ENCODE assay signal across 1 cellular context in the genomic region with DNA sequence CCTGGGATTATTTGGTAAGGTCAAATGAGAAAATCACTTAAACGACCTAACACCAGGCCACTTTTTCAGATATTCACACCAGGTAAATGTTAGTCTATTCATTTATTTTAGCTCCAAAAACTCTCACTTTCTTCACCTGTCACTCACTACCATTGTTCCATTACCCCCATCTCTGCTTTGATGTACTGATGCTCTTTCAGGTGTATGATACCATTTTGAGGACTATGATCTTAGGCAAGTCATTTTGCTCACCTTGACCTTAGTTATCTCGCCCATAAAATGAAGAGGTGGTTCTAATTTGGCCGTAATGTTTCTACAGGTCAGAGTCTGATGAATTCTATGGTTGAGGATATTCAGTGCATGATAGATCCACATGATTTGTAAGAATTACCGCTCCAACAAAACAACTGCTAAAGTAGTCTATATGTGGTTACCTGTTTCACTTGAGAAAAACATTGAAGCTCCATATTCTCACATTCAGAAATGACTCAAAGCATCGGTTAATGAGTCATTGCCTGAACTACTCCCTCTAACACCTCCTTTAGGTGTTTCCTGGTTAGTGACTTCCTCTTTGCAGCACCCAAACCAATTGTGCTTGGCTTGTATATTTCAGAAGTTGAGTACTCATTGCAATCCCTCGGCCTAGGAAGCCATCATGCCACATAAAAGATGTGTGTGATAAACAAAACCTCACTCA.
TF ChIP-seq lines count a peak whose summit lies in the region.

No MANE protein-coding gene starts in this region.

TF ChIP-seq in K562, 482 proteins besides CTCF, POLR2A, EP300 and RAD21 (continued from another document):
- TF ChIP-seq, protein P1, sequence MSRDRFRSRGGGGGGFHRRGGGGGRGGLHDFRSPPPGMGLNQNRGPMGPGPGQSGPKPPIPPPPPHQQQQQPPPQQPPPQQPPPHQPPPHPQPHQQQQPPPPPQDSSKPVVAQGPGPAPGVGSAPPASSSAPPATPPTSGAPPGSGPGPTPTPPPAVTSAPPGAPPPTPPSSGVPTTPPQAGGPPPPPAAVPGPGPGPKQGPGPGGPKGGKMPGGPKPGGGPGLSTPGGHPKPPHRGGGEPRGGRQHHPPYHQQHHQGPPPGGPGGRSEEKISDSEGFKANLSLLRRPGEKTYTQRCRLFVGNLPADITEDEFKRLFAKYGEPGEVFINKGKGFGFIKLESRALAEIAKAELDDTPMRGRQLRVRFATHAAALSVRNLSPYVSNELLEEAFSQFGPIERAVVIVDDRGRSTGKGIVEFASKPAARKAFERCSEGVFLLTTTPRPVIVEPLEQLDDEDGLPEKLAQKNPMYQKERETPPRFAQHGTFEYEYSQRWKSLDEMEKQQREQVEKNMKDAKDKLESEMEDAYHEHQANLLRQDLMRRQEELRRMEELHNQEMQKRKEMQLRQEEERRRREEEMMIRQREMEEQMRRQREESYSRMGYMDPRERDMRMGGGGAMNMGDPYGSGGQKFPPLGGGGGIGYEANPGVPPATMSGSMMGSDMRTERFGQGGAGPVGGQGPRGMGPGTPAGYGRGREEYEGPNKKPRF (IDR thresholded peaks at IDR 0.05; ENCODE audit: low read depth, low read length): no peak
